Comparison of ENCODE assay signal across 7 cellular contexts in genomic region chr2:138536302-138536701, GRCh38. TPM values are rescaled to one million over a fixed set of nuclear protein-coding genes. Genes with fewer than 3 reads are reported as not detected.
DNase-seq lines count a peak whose midpoint lies in the region; ATAC-seq and TF ChIP-seq lines count a peak whose summit lies in the region.

No MANE protein-coding gene starts in this region.

- no TSS peak for BruUV-seq in PC-3 (replicated peaks; lab: Mats Ljungman, UMichigan)

- H3K27me3 ChIP-seq in PC-3 (ENCODE audit: low read length): no peaks in the 10 kb centered on the region

- no peak overlapping the region for H3K4me2 ChIP-seq in PC-3 (ENCODE audit: low read length)

- peaks cover 9% of the 10 kb centered on the region for H3K4me1 Mint-ChIP-seq in progenitor cell of endocrine pancreas (ENCODE audit: low read depth)
- H3K4me1 Mint-ChIP-seq in T-helper 2 cell treated with Interferon-gamma antibody and Interleukin-4, amounts not matched to agents 5 μg/mL and 100 μg/mL, for 36 hours (ENCODE audit: low read depth): no peaks in the 10 kb centered on the region
- H3K4me1 Mint-ChIP-seq in activated T-cell treated with anti-CD3 and anti-CD28 coated beads, Interleukin-2, amount 50 U/mL, for 4 hours (ENCODE audit: low read depth): peaks cover 21% of the 10 kb centered on the region

- intact Hi-C loops in PC-3 (cut with micrococcal nuclease): no loop called here

- H3K4me3 ChIP-seq in PC-3 (ENCODE audit: low read length): no peak overlapping the region

- POLR2A ChIA-PET in PC-3 (lab: Charles Lee; ENCODE audit: unreplicated experiment): no interaction called here

- ATAC-seq in GM18868 (IDR thresholded peaks at IDR 0.05; ENCODE audit: unreplicated experiment): peak; percentile 98
- peak; percentile 92 for ATAC-seq in HG02798 (IDR thresholded peaks at IDR 0.05; ENCODE audit: poor library complexity, unreplicated experiment)
- no peak for ATAC-seq in activated T-cell treated with anti-CD3 and anti-CD28 coated beads, Interleukin-2, amount 50 U/mL, for 4 hours
- ATAC-seq in PC-3: no peak

- no peak for TF ChIP-seq CTCF in progenitor cell of endocrine pancreas (IDR thresholded peaks at IDR 0.05; ENCODE audit: unreplicated experiment)
- no peak for TF ChIP-seq CTCF in PC-3 (conservative IDR thresholded peaks at IDR 0.05; ENCODE audit: low read depth, low read length)

- peaks cover 13% of the 10 kb centered on the region for H3K79me2 ChIP-seq in PC-3 (ENCODE audit: low read length)

- CTCF ChIA-PET in PC-3 (lab: Charles Lee): no interaction called here

- DNase-seq in OCI-M1 (lab: John Stamatoyannopoulos, UW): peak; percentile 33
- no peak for DNase-seq in progenitor cell of endocrine pancreas (ENCODE audit: low spot score, unreplicated experiment)
- DNase-seq in T-helper 2 cell treated with Interferon-gamma antibody and Interleukin-4, amounts not matched to agents 5 μg/mL and 100 μg/mL, for 36 hours (ENCODE audit: low spot score): no peak
- DNase-seq in activated T-cell treated with anti-CD3 and anti-CD28 coated beads, Interleukin-2, amount 50 U/mL, for 4 hours: no peak
- DNase-seq in PC-3: no peak

- no peaks in the 10 kb centered on the region for H3K9me3 ChIP-seq in PC-3 (ENCODE audit: low read length)

- no peaks in the 10 kb centered on the region for H3K36me3 ChIP-seq in PC-3 (ENCODE audit: low read depth, low read length)

- H3K9me2 ChIP-seq in PC-3 (replicated peaks; ENCODE audit: low read length): no peaks in the 10 kb centered on the region

- H3K9me3 Mint-ChIP-seq in progenitor cell of endocrine pancreas (ENCODE audit: low read depth): peaks cover 14% of the 10 kb centered on the region
- peaks cover 17% of the 10 kb centered on the region for H3K9me3 Mint-ChIP-seq in T-helper 2 cell treated with Interferon-gamma antibody and Interleukin-4, amounts not matched to agents 5 μg/mL and 100 μg/mL, for 36 hours
- H3K9me3 Mint-ChIP-seq in activated T-cell treated with anti-CD3 and anti-CD28 coated beads, Interleukin-2, amount 50 U/mL, for 4 hours: peaks cover 9% of the 10 kb centered on the region

- H3K9ac ChIP-seq in PC-3 (ENCODE audit: low read length): no peak overlapping the region

- peaks cover 34% of the 10 kb centered on the region for H3K36me3 Mint-ChIP-seq in progenitor cell of endocrine pancreas (ENCODE audit: insufficient read depth)
- H3K36me3 Mint-ChIP-seq in T-helper 2 cell treated with Interferon-gamma antibody and Interleukin-4, amounts not matched to agents 5 μg/mL and 100 μg/mL, for 36 hours (ENCODE audit: low read depth): peaks cover 13% of the 10 kb centered on the region
- peaks cover 45% of the 10 kb centered on the region for H3K36me3 Mint-ChIP-seq in activated T-cell treated with anti-CD3 and anti-CD28 coated beads, Interleukin-2, amount 50 U/mL, for 4 hours (ENCODE audit: insufficient read depth)

- H3F3A ChIP-seq in PC-3 (ENCODE audit: low read length, unreplicated experiment): no peaks in the 10 kb centered on the region

- H4K20me1 ChIP-seq in PC-3 (ENCODE audit: low read length): 0 out of 2 replicates have a peak, but pooled peaks cover 3% of the 10 kb centered on the region

- H3K4me3 Mint-ChIP-seq in progenitor cell of endocrine pancreas (ENCODE audit: low read depth): no peak overlapping the region
- no peak overlapping the region for H3K4me3 Mint-ChIP-seq in T-helper 2 cell treated with Interferon-gamma antibody and Interleukin-4, amounts not matched to agents 5 μg/mL and 100 μg/mL, for 36 hours
- H3K4me3 Mint-ChIP-seq in activated T-cell treated with anti-CD3 and anti-CD28 coated beads, Interleukin-2, amount 50 U/mL, for 4 hours: no peak overlapping the region

- no peaks in the 10 kb centered on the region for H3K27me3 Mint-ChIP-seq in progenitor cell of endocrine pancreas
- H3K27me3 Mint-ChIP-seq in T-helper 2 cell treated with Interferon-gamma antibody and Interleukin-4, amounts not matched to agents 5 μg/mL and 100 μg/mL, for 36 hours (ENCODE audit: low read depth): no peaks in the 10 kb centered on the region
- H3K27me3 Mint-ChIP-seq in activated T-cell treated with anti-CD3 and anti-CD28 coated beads, Interleukin-2, amount 50 U/mL, for 4 hours (ENCODE audit: low read depth): no peaks in the 10 kb centered on the region

- peak overlapping the region; percentile 58 for H3K27ac Mint-ChIP-seq in progenitor cell of endocrine pancreas
- no peak overlapping the region for H3K27ac Mint-ChIP-seq in T-helper 2 cell treated with Interferon-gamma antibody and Interleukin-4, amounts not matched to agents 5 μg/mL and 100 μg/mL, for 36 hours

- H3K27ac ChIP-seq in PC-3 (ENCODE audit: low read length): no peak overlapping the region

- H2AFZ ChIP-seq in PC-3 (ENCODE audit: low read length): no peak overlapping the region

- no peaks in the 10 kb centered on the region for H3K4me1 ChIP-seq in PC-3 (ENCODE audit: insufficient read depth, low read length)

RNA-seq across cellular contexts. Expression of gene SPOPL, which starts 34.7 kb away (rescaled TPM):
- total RNA-seq in progenitor cell of endocrine pancreas: 29.7 and 33.0 TPM in 2 replicates
- total RNA-seq in activated T-cell treated with anti-CD3 and anti-CD28 coated beads, Interleukin-2, amount 50 U/mL, for 4 hours: 10 to 100 TPM; 18.7 to 23.8 (median 22.7) TPM
- 9.3 and 10.2 TPM in 2 replicates for total RNA-seq in PC-3 (2014; rRNA removed)

Comparison
In these comparisons a context has a peak if more than half of its experiments do, and no peak if none do; other contexts are left out.
1. ATAC-seq: peak in GM18868 (single experiment) and HG02798 (single experiment); none in activated T-cell treated with anti-CD3 and anti-CD28 coated beads, Interleukin-2, amount 50 U/mL, for 4 hours (0 of 2) and PC-3 (single experiment).